ENCODE assay signal across 39 cellular contexts in genomic region chr7:152095771-152096170, GRCh38.
"Had no signal": no experiment of that assay in that cellular context is flagged by ENCODE, and none has a peak within 500 bp of the region (broad histone marks: within the 10 kb centered on the region; RNA-seq: fewer than 3 reads in every experiment).

No MANE protein-coding gene starts in this region.

- H3K27ac ChIP-seq: adrenal gland, ascending aorta, body of pancreas, brain microvascular endothelial cell, breast epithelium, cardiac muscle cell had no signal

- H3K4me3 ChIP-seq: adrenal gland, ascending aorta, body of pancreas, breast epithelium, cardiac muscle cell had no signal

- H3K27ac Mint-ChIP-seq: activated naive CD4-positive, alpha-beta T cell treated with anti-CD3 and anti-CD28 coated beads for 36 hours; activated naive CD4-positive, alpha-beta T cell treated with anti-CD3 and anti-CD28 coated beads, Interleukin-2, amount 10 ng/mL, durations not matched to agents 7 days and 5 days; activated naive CD4-positive, alpha-beta T cell treated with anti-CD3 and anti-CD28 coated beads, Interleukin-2, amount 50 U/mL, for 24 hours; activated naive CD4-positive, alpha-beta T cell treated with anti-CD3 and anti-CD28 coated beads, Interleukin-2, amount 50 U/mL, for 72 hours; activated naive CD8-positive, alpha-beta T cell; activated naive CD8-positive, alpha-beta T cell treated with anti-CD3 and anti-CD28 coated beads for 36 hours; activated naive CD8-positive, alpha-beta T cell treated with anti-CD3 and anti-CD28 coated beads, Interleukin-2, amount 10 ng/mL, durations not matched to agents 7 days and 5 days; activated naive CD8-positive, alpha-beta T cell treated with anti-CD3 and anti-CD28 coated beads, Interleukin-2, amount 50 U/mL, for 24 hours; activated T-cell treated with anti-CD3 and anti-CD28 coated beads, Interleukin-2, amount 50 U/mL, for 24 hours; activated T-cell treated with anti-CD3 and anti-CD28 coated beads, Interleukin-2, amount 50 U/mL, for 72 hours; activated T-helper 1 cell treated with anti-CD3 and anti-CD28 coated beads, Interleukin-12 subunit alpha, Interleukin-12 subunit beta, Interleukin-2, Interleukin-4 antibody, amounts not matched to agents 30 ng/mL and 10 ng/mL and 1 ng/mL, durations not matched to agents 14 hours and 24 hours and 36 hours; activated T-helper 17 cell treated with anti-CD3 and anti-CD28 coated beads, Interleukin-2, amount 50 U/mL, for 72 hours; brain had no signal

- ATAC-seq: activated naive CD4-positive, alpha-beta T cell treated with anti-CD3 and anti-CD28 coated beads, Interleukin-2, amount 50 U/mL, for 72 hours; activated naive CD8-positive, alpha-beta T cell treated with anti-CD3 and anti-CD28 coated beads, Interleukin-2, amount 50 U/mL, for 24 hours; activated T-cell treated with anti-CD3 and anti-CD28 coated beads, Interleukin-2, amount 50 U/mL, for 4 hours; activated T-cell treated with anti-CD3 and anti-CD28 coated beads, Interleukin-2, amount 50 U/mL, for 72 hours; activated T-helper 17 cell treated with anti-CD3 and anti-CD28 coated beads, Interleukin-2, amount 50 U/mL, for 72 hours; body of pancreas had no signal

- DNase-seq: activated effector memory CD4-positive, alpha-beta T cell treated with anti-CD3 and anti-CD28 coated beads, Interleukin-2, amount 50 U/mL, for 16 hours; activated effector memory CD4-positive, alpha-beta T cell treated with Interleukin-2 at 50 U/mL for 16 hours; activated gamma-delta T cell; activated gamma-delta T cell treated with Interleukin-2 at 50 U/mL for 16 hours; activated naive CD4-positive, alpha-beta T cell; activated naive CD4-positive, alpha-beta T cell treated with anti-CD3 and anti-CD28 coated beads for 36 hours; activated naive CD4-positive, alpha-beta T cell treated with anti-CD3 and anti-CD28 coated beads, Interleukin-2, amount 10 ng/mL, durations not matched to agents 7 days and 5 days; activated naive CD4-positive, alpha-beta T cell treated with anti-CD3 and anti-CD28 coated beads, Interleukin-2, amount 50 U/mL, for 16 hours; activated naive CD4-positive, alpha-beta T cell treated with Interleukin-2 at 50 U/mL for 16 hours; activated naive CD8-positive, alpha-beta T cell treated with anti-CD3 and anti-CD28 coated beads for 36 hours; activated naive CD8-positive, alpha-beta T cell treated with anti-CD3 and anti-CD28 coated beads, Interleukin-2, amount 10 ng/mL, durations not matched to agents 7 days and 5 days; activated naive CD8-positive, alpha-beta T cell treated with anti-CD3 and anti-CD28 coated beads, Interleukin-2, amount 50 U/mL, for 24 hours; activated T-cell treated with anti-CD3 and anti-CD28 coated beads, Interleukin-2, amount 50 U/mL, for 1 hour; activated T-cell treated with anti-CD3 and anti-CD28 coated beads, Interleukin-2, amount 50 U/mL, for 24 hours; activated T-cell treated with anti-CD3 and anti-CD28 coated beads, Interleukin-2, amount 50 U/mL, for 4 hours; activated T-cell treated with anti-CD3 and anti-CD28 coated beads, Interleukin-2, amount 50 U/mL, for 48 hours; activated T-cell treated with anti-CD3 and anti-CD28 coated beads, Interleukin-2, amount 50 U/mL, for 72 hours; adrenal gland; amniotic stem cell; amygdala; anterior cingulate cortex; aorta; body of pancreas; brain microvascular endothelial cell; caudate nucleus; central memory CD4-positive, alpha-beta T cell; cerebellar nuclear complex had no signal

- H3K27me3 Mint-ChIP-seq: activated naive CD4-positive, alpha-beta T cell treated with anti-CD3 and anti-CD28 coated beads, Interleukin-2, amount 10 ng/mL, durations not matched to agents 7 days and 5 days; activated naive CD4-positive, alpha-beta T cell treated with anti-CD3 and anti-CD28 coated beads, Interleukin-2, amount 50 U/mL, for 24 hours; activated naive CD8-positive, alpha-beta T cell; activated naive CD8-positive, alpha-beta T cell treated with anti-CD3 and anti-CD28 coated beads for 36 hours; activated naive CD8-positive, alpha-beta T cell treated with anti-CD3 and anti-CD28 coated beads, Interleukin-2, amount 10 ng/mL, durations not matched to agents 7 days and 5 days; activated naive CD8-positive, alpha-beta T cell treated with anti-CD3 and anti-CD28 coated beads, Interleukin-2, amount 50 U/mL, for 24 hours; activated T-cell treated with anti-CD3 and anti-CD28 coated beads, Interleukin-2, amount 50 U/mL, for 24 hours; activated T-helper 17 cell treated with anti-CD3 and anti-CD28 coated beads, Interleukin-2, amount 50 U/mL, for 72 hours; brain; central memory CD8-positive, alpha-beta T cell had no signal

- H3K36me3 ChIP-seq: adrenal gland, brain microvascular endothelial cell, breast epithelium, cardiac muscle cell had no signal

- H3K4me1 Mint-ChIP-seq: activated naive CD4-positive, alpha-beta T cell treated with anti-CD3 and anti-CD28 coated beads, Interleukin-2, amount 10 ng/mL, durations not matched to agents 7 days and 5 days; activated naive CD8-positive, alpha-beta T cell treated with anti-CD3 and anti-CD28 coated beads, Interleukin-2, amount 10 ng/mL, durations not matched to agents 7 days and 5 days; activated naive CD8-positive, alpha-beta T cell treated with anti-CD3 and anti-CD28 coated beads, Interleukin-2, amount 50 U/mL, for 24 hours had no signal

- FAIRE-seq: astrocyte, bronchial epithelial cell had no signal

- H3K4me1 ChIP-seq: adrenal gland, ascending aorta, breast epithelium had no signal

- H3K9me3 ChIP-seq: adrenal gland, ascending aorta, body of pancreas, breast epithelium had no signal

- H3K9me3 Mint-ChIP-seq: activated naive CD4-positive, alpha-beta T cell treated with anti-CD3 and anti-CD28 coated beads for 36 hours; activated naive CD4-positive, alpha-beta T cell treated with anti-CD3 and anti-CD28 coated beads, Interleukin-2, amount 10 ng/mL, durations not matched to agents 7 days and 5 days; activated naive CD4-positive, alpha-beta T cell treated with anti-CD3 and anti-CD28 coated beads, Interleukin-2, amount 50 U/mL, for 24 hours; activated naive CD4-positive, alpha-beta T cell treated with anti-CD3 and anti-CD28 coated beads, Interleukin-2, amount 50 U/mL, for 72 hours; activated naive CD8-positive, alpha-beta T cell treated with anti-CD3 and anti-CD28 coated beads, Interleukin-2, amount 50 U/mL, for 24 hours; activated T-cell treated with anti-CD3 and anti-CD28 coated beads, Interleukin-2, amount 50 U/mL, for 24 hours; activated T-cell treated with anti-CD3 and anti-CD28 coated beads, Interleukin-2, amount 50 U/mL, for 4 hours; activated T-cell treated with anti-CD3 and anti-CD28 coated beads, Interleukin-2, amount 50 U/mL, for 72 hours; activated T-helper 1 cell treated with anti-CD3 and anti-CD28 coated beads, Interleukin-12 subunit alpha, Interleukin-12 subunit beta, Interleukin-2, Interleukin-4 antibody, amounts not matched to agents 30 ng/mL and 10 ng/mL and 1 ng/mL, durations not matched to agents 14 hours and 24 hours and 36 hours; activated T-helper 17 cell treated with anti-CD3 and anti-CD28 coated beads, Interleukin-2, amount 50 U/mL, for 72 hours; central memory CD8-positive, alpha-beta T cell had no signal

- H3K4me3 Mint-ChIP-seq: activated naive CD4-positive, alpha-beta T cell treated with anti-CD3 and anti-CD28 coated beads for 36 hours; activated naive CD4-positive, alpha-beta T cell treated with anti-CD3 and anti-CD28 coated beads, Interleukin-2, amount 10 ng/mL, durations not matched to agents 7 days and 5 days; activated naive CD4-positive, alpha-beta T cell treated with anti-CD3 and anti-CD28 coated beads, Interleukin-2, amount 50 U/mL, for 24 hours; activated naive CD8-positive, alpha-beta T cell; activated naive CD8-positive, alpha-beta T cell treated with anti-CD3 and anti-CD28 coated beads for 36 hours; activated naive CD8-positive, alpha-beta T cell treated with anti-CD3 and anti-CD28 coated beads, Interleukin-2, amount 10 ng/mL, durations not matched to agents 7 days and 5 days; activated naive CD8-positive, alpha-beta T cell treated with anti-CD3 and anti-CD28 coated beads, Interleukin-2, amount 50 U/mL, for 24 hours; activated T-cell treated with anti-CD3 and anti-CD28 coated beads, Interleukin-2, amount 50 U/mL, for 24 hours; activated T-cell treated with anti-CD3 and anti-CD28 coated beads, Interleukin-2, amount 50 U/mL, for 4 hours; activated T-cell treated with anti-CD3 and anti-CD28 coated beads, Interleukin-2, amount 50 U/mL, for 72 hours; activated T-helper 1 cell treated with anti-CD3 and anti-CD28 coated beads, Interleukin-12 subunit alpha, Interleukin-12 subunit beta, Interleukin-2, Interleukin-4 antibody, amounts not matched to agents 30 ng/mL and 10 ng/mL and 1 ng/mL, durations not matched to agents 14 hours and 24 hours and 36 hours; activated T-helper 17 cell treated with anti-CD3 and anti-CD28 coated beads, Interleukin-2, amount 50 U/mL, for 72 hours; brain; central memory CD8-positive, alpha-beta T cell had no signal
